ENCODE assay signal across 25 cellular contexts in the genomic region with DNA sequence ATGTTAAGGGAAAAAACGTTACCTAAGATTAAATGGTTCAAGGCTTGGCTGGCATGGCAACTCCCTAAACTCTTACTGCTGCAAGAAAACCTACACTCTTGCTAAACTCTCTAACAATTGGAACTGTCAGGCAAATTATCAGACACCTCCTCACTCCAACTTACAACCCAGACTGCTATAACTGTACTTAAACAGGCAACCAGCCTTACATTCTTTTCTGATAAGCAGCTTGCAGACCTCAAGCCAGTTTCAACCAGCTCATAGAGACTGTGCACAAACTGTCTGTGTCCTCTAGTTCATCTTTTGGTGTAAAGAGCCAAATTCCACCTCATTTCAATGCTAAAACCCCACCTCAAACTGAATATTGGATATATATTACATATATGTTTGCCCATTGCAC.
A peak's percentile ranks its signal among the peaks of the same experiment; 100 is the strongest.
DNase-seq lines count a peak whose midpoint lies in the region; ATAC-seq, FAIRE-seq and TF ChIP-seq lines count a peak whose summit lies in the region.
"Had no signal": no experiment of that assay in that cellular context is flagged by ENCODE, and none has a peak within 500 bp of the region (broad histone marks: within the 10 kb centered on the region; RNA-seq: fewer than 3 reads in every experiment).

No MANE protein-coding gene starts in this region.

- H3K4me2 ChIP-seq in astrocyte (ENCODE audit: low read length) = no peak overlapping the region
- H3K4me2 ChIP-seq: BLaER1 had no signal

- H3K9ac ChIP-seq in astrocyte (ENCODE audit: low read length) = no peak overlapping the region
- H3K9ac ChIP-seq: BLaER1 had no signal

- no peak for TF ChIP-seq CTCF in cardiac muscle cell (IDR thresholded peaks at IDR 0.05; ENCODE audit: low read depth, low read length)
- no peak for TF ChIP-seq CTCF in astrocyte (IDR thresholded peaks at IDR 0.05; ENCODE audit: insufficient read depth, low read depth, low read length)
- no peak for TF ChIP-seq CTCF in nephron progenitor cell (IDR thresholded peaks at IDR 0.05)

- H3K4me3 Mint-ChIP-seq in astrocyte (ENCODE audit: unreplicated experiment) = no peak overlapping the region
- no peak overlapping the region for H3K4me3 Mint-ChIP-seq in nephron progenitor cell
- H3K4me3 Mint-ChIP-seq: CD14-positive monocyte; CD4-positive, alpha-beta memory T cell; CD8-positive, alpha-beta memory T cell had no signal

- H3K27me3 Mint-ChIP-seq in astrocyte (ENCODE audit: low read depth, unreplicated experiment) = no peaks in the 10 kb centered on the region
- H3K27me3 Mint-ChIP-seq in nephron progenitor cell (ENCODE audit: low read depth, poor library complexity) = no peaks in the 10 kb centered on the region
- H3K27me3 Mint-ChIP-seq: CD4-positive, alpha-beta memory T cell; CD4-positive, CD25-positive, alpha-beta regulatory T cell; CD8-positive, alpha-beta memory T cell had no signal

- no peaks in the 10 kb centered on the region for H3K79me2 ChIP-seq in astrocyte (ENCODE audit: insufficient read depth, low read length)

- no peaks in the 10 kb centered on the region for H3K9me3 ChIP-seq in cardiac muscle cell (ENCODE audit: low read depth)
- no peaks in the 10 kb centered on the region for H3K9me3 ChIP-seq in right cardiac atrium (ENCODE audit: control insufficient read depth, low read length)
- H3K9me3 ChIP-seq in astrocyte (ENCODE audit: insufficient read depth, low read depth, low read length) = no peaks in the 10 kb centered on the region
- H3K9me3 ChIP-seq: BE2C, BLaER1 had no signal

- WGBS in right cardiac atrium = 21% methylated on average over 1 of the region's 1 CpG

- H4K20me1 ChIP-seq in astrocyte (ENCODE audit: insufficient read depth, low read length) = no peaks in the 10 kb centered on the region
- H4K20me1 ChIP-seq: BLaER1 had no signal

- H3K36me3 ChIP-seq in cardiac muscle cell (no peaks in the 10 kb centered on the region), astrocyte (ENCODE audit: insufficient read depth, low read length) (no peaks in the 10 kb centered on the region)
- H3K36me3 ChIP-seq: BE2C, BLaER1 had no signal

- H3K27ac Mint-ChIP-seq in astrocyte (ENCODE audit: unreplicated experiment) (no peak overlapping the region), nephron progenitor cell (no peak overlapping the region)
- H3K27ac Mint-ChIP-seq: CD14-positive monocyte; CD4-positive, alpha-beta memory T cell; CD4-positive, CD25-positive, alpha-beta regulatory T cell; CD8-positive, alpha-beta memory T cell had no signal

- H3K4me1 ChIP-seq in cardiac muscle cell (ENCODE audit: low read depth) (no peaks in the 10 kb centered on the region), right cardiac atrium (ENCODE audit: control insufficient read depth, insufficient read depth, low read length) (no peaks in the 10 kb centered on the region), astrocyte (ENCODE audit: insufficient read depth, low read length) (no peaks in the 10 kb centered on the region)
- H3K4me1 ChIP-seq: BE2C, BLaER1 had no signal

- H3K27me3 ChIP-seq in cardiac muscle cell (no peaks in the 10 kb centered on the region), right cardiac atrium (ENCODE audit: control insufficient read depth, insufficient read depth) (no peaks in the 10 kb centered on the region), astrocyte (ENCODE audit: insufficient read depth, low read length) (no peaks in the 10 kb centered on the region)
- H3K27me3 ChIP-seq: BE2C had no signal

- FAIRE-seq in astrocyte (lab: Jason Lieb, UNC) = peak; percentile 73
- FAIRE-seq: A204.1, GM12878, GM12892, GM18507 had no signal

- H3K36me3 Mint-ChIP-seq in astrocyte (ENCODE audit: low read depth, unreplicated experiment) (no peaks in the 10 kb centered on the region), nephron progenitor cell (ENCODE audit: low read depth) (no peaks in the 10 kb centered on the region)
- H3K36me3 Mint-ChIP-seq: CD14-positive monocyte; CD4-positive, alpha-beta memory T cell; CD4-positive, CD25-positive, alpha-beta regulatory T cell; CD8-positive, alpha-beta memory T cell had no signal

- intact Hi-C loops in right cardiac atrium (cut with DNase I) (no loop called here), posterior vena cava (cut with DNase I) (no loop called here)

- no peaks in the 10 kb centered on the region for H3K4me1 Mint-ChIP-seq in astrocyte (ENCODE audit: low read depth, unreplicated experiment)
- no peaks in the 10 kb centered on the region for H3K4me1 Mint-ChIP-seq in nephron progenitor cell
- H3K4me1 Mint-ChIP-seq: CD14-positive monocyte; CD4-positive, alpha-beta memory T cell; CD4-positive, CD25-positive, alpha-beta regulatory T cell; CD8-positive, alpha-beta memory T cell had no signal

- H3K9me3 Mint-ChIP-seq in astrocyte (ENCODE audit: unreplicated experiment) (no peaks in the 10 kb centered on the region), nephron progenitor cell (peaks cover 4% of the 10 kb centered on the region)
- H3K9me3 Mint-ChIP-seq: CD4-positive, alpha-beta memory T cell; CD8-positive, alpha-beta memory T cell had no signal

- no peak overlapping the region for H3K4me3 ChIP-seq in cardiac muscle cell
- no peak overlapping the region for H3K4me3 ChIP-seq in right cardiac atrium (ENCODE audit: low read length)
- no peak overlapping the region for H3K4me3 ChIP-seq in astrocyte (ENCODE audit: insufficient read depth, low read depth, low read length)
- H3K4me3 ChIP-seq: BLaER1, GM12878 had no signal

- ATAC-seq in right cardiac atrium = no peak
- ATAC-seq: GM12878 had no signal

- DNase-seq in cardiac muscle cell (ENCODE audit: low read depth in 1 of 2, low spot score in 1 of 2) (peak in 1 of 2 donors; percentile 61), right cardiac atrium (no peak), astrocyte (ENCODE audit: low read depth) (no peak), posterior vena cava (ENCODE audit: low spot score) (no peak), nephron progenitor cell (no peak)
- DNase-seq: 8988T; ACHN; BE2C; C1 segment of cervical spinal cord; CD4-positive, alpha-beta memory T cell; CD4-positive, CD25-positive, alpha-beta regulatory T cell; CD8-positive, alpha-beta memory T cell; COR-L47; DMS 273 treated with DMSO at 0.1 percent for 48 hours; DMS153; DMS79; DND-41; EL; GDM1 had no signal

- H2AFZ ChIP-seq in astrocyte (ENCODE audit: low read depth, low read length) = no peak overlapping the region

- H3K27ac ChIP-seq in cardiac muscle cell (peak overlapping the region; percentile 19), right cardiac atrium (ENCODE audit: low read length) (no peak overlapping the region), astrocyte (ENCODE audit: low read depth, low read length) (no peak overlapping the region)
- H3K27ac ChIP-seq: BLaER1 had no signal
